19 cellular contexts compared by ENCODE assay signal in the genomic region with DNA sequence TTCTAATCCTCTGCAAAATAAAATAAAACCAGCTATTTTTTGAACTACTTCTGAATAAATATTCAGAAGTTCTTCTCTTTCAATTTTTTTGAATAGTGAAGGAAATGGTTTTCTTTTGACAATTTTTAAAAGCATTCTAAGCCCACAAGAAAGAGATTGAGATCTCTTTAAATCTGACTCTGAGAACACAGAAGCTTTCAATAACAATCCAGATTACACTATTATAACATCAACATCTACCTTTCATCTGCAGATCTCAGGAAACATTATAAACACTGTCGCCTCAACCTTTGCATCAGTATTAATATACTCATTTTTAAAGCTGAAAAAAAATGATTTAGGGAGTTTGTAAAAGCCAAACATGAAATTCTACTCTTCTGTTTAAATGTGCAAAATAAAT.
"Had no signal": no experiment of that assay in that cellular context is flagged by ENCODE, and none has a peak within 500 bp of the region (broad histone marks: within the 10 kb centered on the region; RNA-seq: fewer than 3 reads in every experiment).

No MANE protein-coding gene starts in this region.

- H3K9me3 ChIP-seq: lower lobe of right lung, prostate gland had no signal

- H3K4me1 ChIP-seq: lower lobe of right lung, prostate gland had no signal

- H3K36me3 Mint-ChIP-seq: immature natural killer cell; naive thymus-derived CD8-positive, alpha-beta T cell had no signal

- H2AFZ ChIP-seq: hepatocyte had no signal

- H3K4me3 ChIP-seq: hepatocyte, lower lobe of right lung, prostate gland had no signal

- H3K27ac Mint-ChIP-seq: activated naive CD8-positive, alpha-beta T cell treated with anti-CD3 and anti-CD28 coated beads, Interleukin-2, amount 10 ng/mL, durations not matched to agents 7 days and 5 days had no signal

- DNase-seq: activated CD4-positive, alpha-beta T cell treated with anti-CD3 and anti-CD28 coated beads for 1 hour; activated CD4-positive, alpha-beta T cell treated with anti-CD3 and anti-CD28 coated beads, Interleukin-2, amount 50 U/mL, for 4 hours; activated gamma-delta T cell treated with Interleukin-2 at 50 U/mL for 16 hours; activated naive CD8-positive, alpha-beta T cell treated with anti-CD3 and anti-CD28 coated beads, Interleukin-2, amount 10 ng/mL, durations not matched to agents 7 days and 5 days; activated T-cell treated with anti-CD3 and anti-CD28 coated beads for 4 hours; amygdala; cortex of kidney; foreskin keratinocyte; immature natural killer cell; lower lobe of right lung; mesendoderm; stimulated activated CD4-positive, alpha-beta T cell treated with anti-CD3 and anti-CD28 coated beads, Interleukin-4, amount 100 ng/mL, for 24 hours; stimulated activated naive CD8-positive, alpha-beta T cell treated with anti-CD3 and anti-CD28 coated beads, Interleukin-15, Interleukin-2, amounts not matched to agents 100 U/mL and 50 U/mL, for 24 hours; SW 1271; T-helper 9 cell had no signal

- H3K4me3 Mint-ChIP-seq: activated naive CD8-positive, alpha-beta T cell treated with anti-CD3 and anti-CD28 coated beads, Interleukin-2, amount 10 ng/mL, durations not matched to agents 7 days and 5 days had no signal

- H3K27ac ChIP-seq: foreskin keratinocyte, hepatocyte, lower lobe of right lung, prostate gland had no signal

- ATAC-seq: foreskin keratinocyte; left lobe of liver; lower lobe of right lung; stimulated activated naive CD8-positive, alpha-beta T cell treated with anti-CD3 and anti-CD28 coated beads, Interleukin-15, Interleukin-2, amounts not matched to agents 100 U/mL and 50 U/mL, for 24 hours had no signal

- H3K9me3 Mint-ChIP-seq: immature natural killer cell; naive thymus-derived CD8-positive, alpha-beta T cell had no signal

- H3K27me3 ChIP-seq: foreskin keratinocyte, hepatocyte had no signal

- H3K79me2 ChIP-seq: hepatocyte had no signal

- H3K4me2 ChIP-seq: hepatocyte had no signal

- H3K36me3 ChIP-seq: lower lobe of right lung, prostate gland had no signal
